1 cellular context compared by ENCODE assay signal in the genomic region with DNA sequence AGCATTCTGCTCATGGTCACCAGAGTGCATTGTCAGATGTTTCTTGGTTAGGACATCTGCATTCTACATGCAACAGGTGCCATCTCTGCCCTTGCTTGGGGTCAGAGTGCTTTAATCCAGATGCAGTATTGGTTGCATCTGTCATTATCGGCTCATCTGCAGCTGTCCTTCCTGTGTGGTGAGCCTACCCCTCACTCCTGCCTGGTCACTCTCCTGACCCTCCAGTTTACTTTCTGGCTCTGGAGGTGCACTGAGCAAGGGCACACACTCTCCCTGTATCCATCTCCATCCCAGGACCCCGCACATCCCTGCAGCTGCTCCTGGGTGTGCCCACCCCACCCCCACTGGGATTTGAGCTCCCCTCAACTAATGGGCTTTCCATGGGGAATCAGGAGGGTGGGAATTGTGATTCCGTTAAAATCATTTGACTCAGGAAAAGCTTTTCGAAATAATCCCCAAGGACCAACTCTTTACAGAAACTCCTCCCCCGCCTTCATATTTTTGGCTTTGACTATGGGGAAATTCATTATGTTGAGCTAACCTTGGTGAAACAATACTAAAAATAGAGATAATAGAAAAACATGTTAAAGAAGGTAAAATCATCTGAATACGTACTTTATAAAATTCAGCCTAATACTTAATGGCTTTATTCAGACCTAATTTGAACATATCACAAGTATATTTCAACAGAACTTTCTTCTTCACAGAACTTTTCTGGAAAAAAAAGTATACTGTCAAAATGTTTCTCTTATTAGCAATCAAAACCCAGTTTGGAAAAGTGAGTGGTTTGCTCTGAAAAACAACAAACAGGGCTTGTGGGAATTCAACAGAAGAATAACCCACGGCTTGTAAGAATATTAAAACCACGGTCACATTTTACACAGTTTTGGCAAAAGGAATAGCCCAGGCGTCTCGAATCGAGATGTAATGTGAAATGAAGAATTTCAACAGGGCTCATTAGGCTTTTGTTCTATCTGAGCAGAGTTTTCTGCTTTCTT.
TF ChIP-seq lines count a peak whose summit lies in the region.

No MANE protein-coding gene starts in this region.

TF ChIP-seq in HEK293, 187 proteins besides CTCF, POLR2A, EP300 and RAD21 (continued from another document):
- TF ChIP-seq ZNF157 (tag by site-specific recombination; IDR thresholded peaks at IDR 0.05) = no peak
- no peak for TF ChIP-seq ZNF792 (tag by site-specific recombination; IDR thresholded peaks at IDR 0.05)
